Comparison of ENCODE assay signal across 1 cellular context in genomic region chr11:66717925-66718319, GRCh38.
TF ChIP-seq lines count a peak whose summit lies in the region.

No MANE protein-coding gene starts in this region.

TF ChIP-seq in SK-N-SH, 30 proteins besides CTCF, POLR2A, EP300 and RAD21 (continued from another document):
- TF ChIP-seq TAF1 (IDR thresholded peaks at IDR 0.05; ENCODE audit: borderline replicate concordance, low read depth, low read length) (no peak), USF1 (IDR thresholded peaks at IDR 0.05; ENCODE audit: borderline replicate concordance, low read depth) (no peak), FOXM1 (IDR thresholded peaks at IDR 0.05; ENCODE audit: low read depth) (no peak), ZBTB33 (IDR thresholded peaks at IDR 0.05; ENCODE audit: borderline replicate concordance, low read depth) (no peak), RXRA (IDR thresholded peaks at IDR 0.05; ENCODE audit: borderline replicate concordance, low read depth) (no peak)
